Comparison of ENCODE assay signal across 8 cellular contexts in genomic region chr17:8375738-8376259, GRCh38. TPM values are rescaled to one million over a fixed set of nuclear protein-coding genes. Genes with fewer than 3 reads are reported as not detected.
DNase-seq lines count a peak whose midpoint lies in the region; ATAC-seq, FAIRE-seq and TF ChIP-seq lines count a peak whose summit lies in the region.

No MANE protein-coding gene starts in this region.

- no peaks in the 10 kb centered on the region for H3K27me3 Mint-ChIP-seq in CD8-positive, alpha-beta memory T cell
- H3K27me3 Mint-ChIP-seq in astrocyte (ENCODE audit: low read depth, unreplicated experiment): no peaks in the 10 kb centered on the region

- peak overlapping the region; percentile 62 for H3K27ac ChIP-seq in CD8-positive, alpha-beta memory T cell (ENCODE audit: low read depth, low read length)
- H3K27ac ChIP-seq in astrocyte (ENCODE audit: low read depth, low read length): peak overlapping the region; percentile 72
- peak overlapping the region; percentile 61 for H3K27ac ChIP-seq in iPS-18a (ENCODE audit: low read length)
- H3K27ac ChIP-seq in skin epidermis: peak overlapping the region in 20 of 21 experiments; percentile 68 to 96 (median 88)

- H2AFZ ChIP-seq in astrocyte (ENCODE audit: low read depth, low read length): peak overlapping the region; percentile 75

- no peak for TF ChIP-seq CTCF in astrocyte (IDR thresholded peaks at IDR 0.05; ENCODE audit: insufficient read depth, low read depth, low read length)

- H3K36me3 ChIP-seq in CD8-positive, alpha-beta memory T cell (ENCODE audit: insufficient read depth, low read length): peaks cover 34% of the 10 kb centered on the region
- H3K36me3 ChIP-seq in astrocyte (ENCODE audit: insufficient read depth, low read length): peaks cover 36% of the 10 kb centered on the region
- H3K36me3 ChIP-seq in iPS-18a (ENCODE audit: control insufficient read depth, low read depth, low read length): peaks cover 40% of the 10 kb centered on the region

- H3K9me3 ChIP-seq in CD8-positive, alpha-beta memory T cell (ENCODE audit: low read length): no peaks in the 10 kb centered on the region
- H3K9me3 ChIP-seq in astrocyte (ENCODE audit: insufficient read depth, low read depth, low read length) (no peaks in the 10 kb centered on the region), iPS-18a (ENCODE audit: control insufficient read depth, low read depth, low read length) (no peaks in the 10 kb centered on the region)

- H3K9ac ChIP-seq in astrocyte (ENCODE audit: low read length) (peak overlapping the region; percentile 93), iPS-18a (ENCODE audit: low read length) (peak overlapping the region; percentile 75)

- DNase-seq in CD8-positive, alpha-beta memory T cell: no peak
- DNase-seq in HuH-7.5 (ENCODE audit: low spot score) (peak; percentile 38), astrocyte (ENCODE audit: low read depth) (no peak)
- no peak for DNase-seq in NK-92 treated with Interleukin-12 subunit alpha and Interleukin-12 subunit beta, amount 100 ng/mL, for 24 hours (lab: John Stamatoyannopoulos, UW)

- H3K27ac Mint-ChIP-seq in CD8-positive, alpha-beta memory T cell: peak overlapping the region; percentile 82 to 97 (median 92)
- H3K27ac Mint-ChIP-seq in astrocyte (ENCODE audit: unreplicated experiment): peak overlapping the region; percentile 29

- H4K20me1 ChIP-seq in astrocyte (ENCODE audit: insufficient read depth, low read length): peaks cover 41% of the 10 kb centered on the region

- H3K36me3 Mint-ChIP-seq in CD8-positive, alpha-beta memory T cell: peaks cover 5 to 61% (median 17%) of the 10 kb centered on the region in 3 donors
- H3K36me3 Mint-ChIP-seq in astrocyte (ENCODE audit: low read depth, unreplicated experiment): peaks cover 5% of the 10 kb centered on the region

- CTCF ChIA-PET in CD8-positive, alpha-beta memory T cell (lab: Charles Lee): interaction anchor here (1.0 to 1.9 kb wide), 8 partner anchors 8 to 315 kb away, joined by 3 to 5 read pairs (median 4); partner anchors contain the start of gene NDEL1

- POLR2A ChIA-PET in CD8-positive, alpha-beta memory T cell (lab: Charles Lee): interaction anchor here (0.6 to 1.4 kb wide), 3 partner anchors 80 to 300 kb away, joined by 3 to 6 read pairs (median 3); partner anchors contain the start of gene BORCS6

- H3K4me1 Mint-ChIP-seq in CD8-positive, alpha-beta memory T cell: peaks cover 41 to 55% (median 50%) of the 10 kb centered on the region in 3 donors
- peaks cover 24% of the 10 kb centered on the region for H3K4me1 Mint-ChIP-seq in astrocyte (ENCODE audit: low read depth, unreplicated experiment)

- peak overlapping the region; percentile 77 for H3K4me3 ChIP-seq in CD8-positive, alpha-beta memory T cell (ENCODE audit: low read length)
- peak overlapping the region; percentile 91 for H3K4me3 ChIP-seq in astrocyte (ENCODE audit: insufficient read depth, low read depth, low read length)
- H3K4me3 ChIP-seq in iPS-18a (ENCODE audit: low read length): peak overlapping the region; percentile 87
- peak overlapping the region; percentile 47 to 72 (median 65) for H3K4me3 ChIP-seq in skin epidermis

- no peaks in the 10 kb centered on the region for H3K27me3 ChIP-seq in CD8-positive, alpha-beta memory T cell (ENCODE audit: insufficient read depth, low read length, poor library complexity, severe bottlenecking)
- H3K27me3 ChIP-seq in astrocyte (ENCODE audit: insufficient read depth, low read length): no peaks in the 10 kb centered on the region
- H3K27me3 ChIP-seq in iPS-18a (ENCODE audit: control insufficient read depth, insufficient read depth, low read length): no peaks in the 10 kb centered on the region

- FAIRE-seq in astrocyte (lab: Jason Lieb, UNC): no peak

- H3K9me3 Mint-ChIP-seq in CD8-positive, alpha-beta memory T cell: no peaks in the 10 kb centered on the region
- H3K9me3 Mint-ChIP-seq in astrocyte (ENCODE audit: unreplicated experiment): no peaks in the 10 kb centered on the region

- ATAC-seq in HG03442 (IDR thresholded peaks at IDR 0.05; ENCODE audit: unreplicated experiment): no peak
- no peak for ATAC-seq in GM21360 (IDR thresholded peaks at IDR 0.05; ENCODE audit: unreplicated experiment)

- peak overlapping the region; percentile 95 for H3K4me2 ChIP-seq in astrocyte (ENCODE audit: low read length)

- peak overlapping the region; percentile 88 to 97 (median 91) for H3K4me3 Mint-ChIP-seq in CD8-positive, alpha-beta memory T cell
- peak overlapping the region; percentile 78 for H3K4me3 Mint-ChIP-seq in astrocyte (ENCODE audit: unreplicated experiment)

- H3K4me1 ChIP-seq in CD8-positive, alpha-beta memory T cell (ENCODE audit: insufficient read depth, low read length): peaks cover 27% of the 10 kb centered on the region
- H3K4me1 ChIP-seq in astrocyte (ENCODE audit: insufficient read depth, low read length) (peaks cover 21% of the 10 kb centered on the region), iPS-18a (ENCODE audit: control insufficient read depth, low read depth, low read length) (peaks cover 9% of the 10 kb centered on the region)

- H3K79me2 ChIP-seq in astrocyte (ENCODE audit: insufficient read depth, low read length): peaks cover 38% of the 10 kb centered on the region

RNA-seq across cellular contexts. Expression of gene RPL26, which starts 7.2 kb away (rescaled TPM):
- total RNA-seq in CD8-positive, alpha-beta memory T cell: 1,000 to 10,000 TPM; 2,453 to 2,522 TPM
- 1,507 TPM for polyA plus RNA-seq in CD8-positive, alpha-beta memory T cell
- total RNA-seq in astrocyte: 1,192 and 1,342 TPM in 2 replicates

RNA-seq across cellular contexts. Expression of gene RNF222, which starts 21.8 kb away (rescaled TPM):
- total RNA-seq in CD8-positive, alpha-beta memory T cell: not detected
- polyA plus RNA-seq in CD8-positive, alpha-beta memory T cell: 0.18 TPM
- total RNA-seq in astrocyte: not detected in 2 replicates

RNA-seq across cellular contexts. Expression of gene ODF4, which starts 36.2 kb away (rescaled TPM):
- not detected for total RNA-seq in CD8-positive, alpha-beta memory T cell
- not detected for polyA plus RNA-seq in CD8-positive, alpha-beta memory T cell
- total RNA-seq in astrocyte: not detected in 2 replicates

RNA-seq across cellular contexts. Expression of gene NDEL1, which starts 59.9 kb away (rescaled TPM):
- total RNA-seq in CD8-positive, alpha-beta memory T cell: 10 to 100 TPM; 50.6 to 57.1 TPM
- polyA plus RNA-seq in CD8-positive, alpha-beta memory T cell: 66.6 TPM
- 102 and 110 TPM in 2 replicates for total RNA-seq in astrocyte
